In the genomic region with DNA sequence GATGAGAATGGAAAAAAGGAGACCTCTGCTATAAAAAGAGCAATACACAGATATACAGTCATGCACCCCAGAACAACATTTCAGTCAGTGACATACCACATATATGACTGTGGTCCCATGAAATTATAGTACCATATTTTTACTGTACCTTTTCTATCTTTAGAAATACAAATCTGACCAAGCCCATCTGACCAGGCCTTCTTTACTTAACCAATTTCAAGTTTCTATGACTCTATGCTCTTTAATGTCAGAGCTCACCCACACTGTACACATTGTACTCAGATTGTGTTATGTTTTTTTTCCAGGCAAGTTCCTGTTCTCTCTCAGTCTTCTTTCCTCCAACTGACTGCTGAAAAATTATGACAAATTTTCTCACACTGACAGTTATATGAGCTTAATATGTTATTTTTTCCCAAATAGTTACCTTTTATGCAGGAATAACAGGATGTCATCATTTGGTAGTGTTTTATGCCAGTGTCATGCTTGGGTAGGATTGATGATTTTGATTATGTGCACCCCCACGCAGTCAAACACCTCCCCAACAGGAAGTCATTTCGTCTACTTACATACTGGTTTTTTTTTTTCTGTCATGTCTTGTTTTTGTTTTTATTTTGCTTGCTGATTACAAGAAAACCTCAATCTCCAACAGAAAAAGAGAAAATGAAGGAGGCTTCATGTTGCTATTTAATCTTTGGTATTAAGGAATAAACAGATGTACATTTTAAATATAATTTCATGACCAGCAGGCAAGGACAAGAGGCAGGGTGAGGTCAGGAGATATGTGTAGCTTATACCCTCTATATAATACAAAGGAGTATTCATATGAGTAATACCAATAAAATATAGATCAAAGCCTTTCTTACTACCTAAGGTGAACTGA, we compare ENCODE assay signal across 10 cellular contexts. TPM values are rescaled to one million over a fixed set of nuclear protein-coding genes. Genes with fewer than 3 reads are reported as not detected.
DNase-seq lines count a peak whose midpoint lies in the region; ATAC-seq lines count a peak whose summit lies in the region.
"Had no signal": no experiment of that assay in that cellular context is flagged by ENCODE, and none has a peak within 500 bp of the region (broad histone marks: within the 10 kb centered on the region; RNA-seq: fewer than 3 reads in every experiment).

No MANE protein-coding gene starts in this region.

- peak; percentile 86 to 90 for ATAC-seq in activated T-cell treated with anti-CD3 and anti-CD28 coated beads, Interleukin-2, amount 50 U/mL, for 4 hours
- ATAC-seq in HG03432 (IDR thresholded peaks at IDR 0.05; ENCODE audit: unreplicated experiment): peak; percentile 68
- ATAC-seq in central memory CD8-positive, alpha-beta T cell (replicated peaks; ENCODE audit: extremely low read depth, poor library complexity, severe bottlenecking): peak; percentile 83
- ATAC-seq in stimulated activated naive CD8-positive, alpha-beta T cell treated with anti-CD3 and anti-CD28 coated beads, Interleukin-15, amount 100 ng/mL, for 72 hours: peak; percentile 95
- ATAC-seq in HG03457 (IDR thresholded peaks at IDR 0.05; ENCODE audit: unreplicated experiment): no peak
- ATAC-seq in HG03354 (IDR thresholded peaks at IDR 0.05; ENCODE audit: poor library complexity, severe bottlenecking, unreplicated experiment): no peak

- DNase-seq in activated T-cell treated with anti-CD3 and anti-CD28 coated beads, Interleukin-2, amount 50 U/mL, for 4 hours: no peak
- DNase-seq in activated T-cell treated with anti-CD3 and anti-CD28 coated beads, Interleukin-2, amount 50 U/mL, for 48 hours: no peak
- no peak for DNase-seq in central memory CD8-positive, alpha-beta T cell (ENCODE audit: low spot score in 2 of 2)
- DNase-seq in stimulated activated naive CD8-positive, alpha-beta T cell treated with anti-CD3 and anti-CD28 coated beads, Interleukin-15, amount 100 ng/mL, for 72 hours: no peak
- DNase-seq in SKM-1 (lab: John Stamatoyannopoulos, UW; ENCODE audit: unreplicated experiment): no peak
- DNase-seq: NCI-H1105 treated with DMSO at 0.1 percent for 48 hours, trophoblast cell had no signal

- no peaks in the 10 kb centered on the region for H3K36me3 Mint-ChIP-seq in activated T-cell treated with anti-CD3 and anti-CD28 coated beads, Interleukin-2, amount 50 U/mL, for 4 hours (ENCODE audit: insufficient read depth)
- H3K36me3 Mint-ChIP-seq in central memory CD8-positive, alpha-beta T cell (ENCODE audit: insufficient read depth): no peaks in the 10 kb centered on the region

- H3K4me1 Mint-ChIP-seq in activated T-cell treated with anti-CD3 and anti-CD28 coated beads, Interleukin-2, amount 50 U/mL, for 4 hours (ENCODE audit: low read depth): peaks cover 34% of the 10 kb centered on the region
- peaks cover 36% of the 10 kb centered on the region for H3K4me1 Mint-ChIP-seq in central memory CD8-positive, alpha-beta T cell
- H3K4me1 Mint-ChIP-seq in stimulated activated naive CD8-positive, alpha-beta T cell treated with anti-CD3 and anti-CD28 coated beads, Interleukin-15, amount 100 ng/mL, for 72 hours: peaks cover 53% of the 10 kb centered on the region

- H3K27ac Mint-ChIP-seq in central memory CD8-positive, alpha-beta T cell (ENCODE audit: low read depth): peak overlapping the region; percentile 95
- peak overlapping the region; percentile 91 to 97 for H3K27ac Mint-ChIP-seq in stimulated activated naive CD8-positive, alpha-beta T cell treated with anti-CD3 and anti-CD28 coated beads, Interleukin-15, amount 100 ng/mL, for 72 hours

- H3K4me3 Mint-ChIP-seq in activated T-cell treated with anti-CD3 and anti-CD28 coated beads, Interleukin-2, amount 50 U/mL, for 4 hours: peak overlapping the region; percentile 57
- peak overlapping the region; percentile 74 for H3K4me3 Mint-ChIP-seq in central memory CD8-positive, alpha-beta T cell
- peak overlapping the region; percentile 67 to 82 for H3K4me3 Mint-ChIP-seq in stimulated activated naive CD8-positive, alpha-beta T cell treated with anti-CD3 and anti-CD28 coated beads, Interleukin-15, amount 100 ng/mL, for 72 hours

- H3K27me3 Mint-ChIP-seq in activated T-cell treated with anti-CD3 and anti-CD28 coated beads, Interleukin-2, amount 50 U/mL, for 4 hours (ENCODE audit: low read depth): no peaks in the 10 kb centered on the region
- no peaks in the 10 kb centered on the region for H3K27me3 Mint-ChIP-seq in central memory CD8-positive, alpha-beta T cell
- no peaks in the 10 kb centered on the region for H3K27me3 Mint-ChIP-seq in stimulated activated naive CD8-positive, alpha-beta T cell treated with anti-CD3 and anti-CD28 coated beads, Interleukin-15, amount 100 ng/mL, for 72 hours

- no peaks in the 10 kb centered on the region for H3K9me3 Mint-ChIP-seq in activated T-cell treated with anti-CD3 and anti-CD28 coated beads, Interleukin-2, amount 50 U/mL, for 4 hours
- H3K9me3 Mint-ChIP-seq in central memory CD8-positive, alpha-beta T cell: no peaks in the 10 kb centered on the region
- no peaks in the 10 kb centered on the region for H3K9me3 Mint-ChIP-seq in stimulated activated naive CD8-positive, alpha-beta T cell treated with anti-CD3 and anti-CD28 coated beads, Interleukin-15, amount 100 ng/mL, for 72 hours

RNA-seq across cellular contexts. Expression of gene CBLB, which starts 8.2 kb away (rescaled TPM):
- total RNA-seq in activated T-cell treated with anti-CD3 and anti-CD28 coated beads, Interleukin-2, amount 50 U/mL, for 4 hours: 10 to 100 TPM; 61.0 to 78.6 (median 70.4) TPM

Comparison
In these comparisons a context has a peak if more than half of its experiments do, and no peak if none do; other contexts are left out.
1. ATAC-seq: peak in activated T-cell treated with anti-CD3 and anti-CD28 coated beads, Interleukin-2, amount 50 U/mL, for 4 hours (2 of 2), HG03432 (single experiment), central memory CD8-positive, alpha-beta T cell (single experiment) and stimulated activated naive CD8-positive, alpha-beta T cell treated with anti-CD3 and anti-CD28 coated beads, Interleukin-15, amount 100 ng/mL, for 72 hours (single experiment); none in HG03457 (single experiment) and HG03354 (single experiment).
2. Peak in every context shown above with its lines, with median percentiles within 50 percentile points of each other: H3K4me3 Mint-ChIP-seq.